21 cellular contexts compared by ENCODE assay signal in the genomic region with DNA sequence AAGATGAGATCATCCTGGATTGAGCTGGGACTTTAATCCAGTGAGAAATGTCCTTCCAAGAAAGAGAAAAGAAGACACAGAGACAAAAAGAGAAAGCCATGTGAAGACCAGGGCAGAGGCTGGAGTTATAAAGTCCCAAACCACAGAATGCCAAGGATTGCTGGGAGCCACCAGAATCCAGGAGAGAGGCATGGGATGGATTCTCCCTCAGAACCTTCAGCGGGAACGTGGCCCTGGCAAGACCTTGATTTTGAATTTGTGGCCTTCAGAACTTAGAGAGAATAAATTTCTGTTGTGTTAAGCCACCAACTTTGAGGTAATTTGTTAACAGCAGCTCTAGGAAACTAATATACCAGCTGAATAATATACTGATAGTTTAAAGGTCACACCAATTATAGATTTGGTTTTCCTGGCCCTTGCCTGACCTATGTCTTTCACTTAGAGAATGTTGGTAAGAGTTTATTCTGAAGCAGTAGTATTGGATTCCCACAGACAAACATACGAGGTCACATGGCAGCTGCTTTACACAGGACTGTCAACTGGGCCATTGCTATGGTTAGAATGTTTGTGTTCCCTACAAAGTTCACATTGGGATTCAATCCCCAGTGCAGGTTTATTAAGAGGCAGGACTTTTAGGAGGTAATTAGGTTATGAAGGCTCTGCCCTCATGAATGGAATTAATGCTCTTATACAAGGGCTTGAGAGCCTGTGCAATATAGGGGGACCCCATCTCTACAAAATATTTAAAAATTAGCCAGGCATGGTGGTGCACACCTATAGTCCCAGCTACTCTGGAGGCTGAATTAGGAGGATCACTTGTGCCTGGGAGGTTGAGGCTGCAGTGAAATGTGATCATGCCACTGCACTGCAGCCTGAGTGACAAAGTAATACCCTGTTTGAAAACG.
DNase-seq lines count a peak whose midpoint lies in the region; ATAC-seq, FAIRE-seq and TF ChIP-seq lines count a peak whose summit lies in the region.
"Had no signal": no experiment of that assay in that cellular context is flagged by ENCODE, and none has a peak within 500 bp of the region (broad histone marks: within the 10 kb centered on the region; RNA-seq: fewer than 3 reads in every experiment).

No MANE protein-coding gene starts in this region.

- no peak for TF ChIP-seq CTCF in GM12878 (IDR thresholded peaks at IDR 0.05 in 2 of 3, conservative IDR thresholded peaks at IDR 0.05 in 1 of 3; ENCODE audit: control insufficient read depth in 2 of 3, extremely low read depth in 1 of 3, insufficient read depth in 1 of 3, low read depth in 3 of 3, low read length in 3 of 3)
- TF ChIP-seq CTCF in liver (IDR thresholded peaks at IDR 0.05; ENCODE audit: low read depth, low read length, missing input control), result no peak
- no peak for TF ChIP-seq CTCF in osteoblast (IDR thresholded peaks at IDR 0.05; ENCODE audit: extremely low read depth, low read depth, low read length)

- H3K9ac ChIP-seq in GM12878 (ENCODE audit: control insufficient read depth, insufficient read depth, low read length) (no peak overlapping the region), liver (ENCODE audit: low read depth in 1 of 2, low read length in 2 of 2) (no peak overlapping the region)

- TF ChIP-seq POLR2A in GM12878 (IDR thresholded peaks at IDR 0.05; ENCODE audit: low read depth, low read length), result no peak

- H3K9me3 ChIP-seq in GM12878 (replicated peaks; ENCODE audit: control insufficient read depth, insufficient read depth, low read length) (no peaks in the 10 kb centered on the region; the same call in 1 of the 3 replicates), liver (ENCODE audit: control insufficient read depth in 4 of 4, low read length in 3 of 4) (peaks cover 0 to 3% (median 0%) of the 10 kb centered on the region in 4 donors), osteoblast (ENCODE audit: low read depth, low read length) (no peaks in the 10 kb centered on the region)

- WGBS in GM12878 (ENCODE audit: insufficient coverage, insufficient replicate concordance, low lambda C conversion rate, missing lambda C conversion rate), result 83% methylated on average over 4 of the region's 4 CpGs
- WGBS in liver, result 75% methylated on average over 4 of the region's 4 CpGs

- RAD21 ChIA-PET in GM12878 (lab: Charles Lee; ENCODE audit: unreplicated experiment), result interaction anchor here (0.7 to 0.8 kb wide), 2 partner anchors 46 to 53 kb away, joined by 3 read pairs; no protein-coding TSS in a partner anchor

- H3K4me3 Mint-ChIP-seq in activated T-helper 17 cell treated with anti-CD3 and anti-CD28 coated beads, Interleukin-2, amount 50 U/mL, for 72 hours, result no peak overlapping the region
- H3K4me3 Mint-ChIP-seq: CD14-positive monocyte had no signal

- H3K79me2 ChIP-seq in GM12878 (ENCODE audit: control insufficient read depth, insufficient read depth, low read length) (no peaks in the 10 kb centered on the region), osteoblast (ENCODE audit: insufficient read depth, low read length) (no peaks in the 10 kb centered on the region)

- SMC1A ChIA-PET in GM12878 (lab: Charles Lee; ENCODE audit: uncharacterized antibody, unreplicated experiment), result interaction anchor here (0.7 to 2.1 kb wide), 8 partner anchors 9 to 54 kb away, joined by 3 to 9 read pairs (median 3); no protein-coding TSS in a partner anchor

- in situ Hi-C loops in GM12878 (cut with MboI), result no loop called here

- peaks cover 8% of the 10 kb centered on the region for H3K4me1 Mint-ChIP-seq in activated T-helper 17 cell treated with anti-CD3 and anti-CD28 coated beads, Interleukin-2, amount 50 U/mL, for 72 hours

- no peaks in the 10 kb centered on the region for H3K36me3 Mint-ChIP-seq in activated T-helper 17 cell treated with anti-CD3 and anti-CD28 coated beads, Interleukin-2, amount 50 U/mL, for 72 hours (ENCODE audit: low read depth)

- CTCF ChIA-PET in GM12878 (lab: Yijun Ruan, JAX), result interaction anchor here (0.6 to 2.0 kb wide), 5 partner anchors 10 to 384 kb away, joined by 3 to 5 read pairs (median 3); no protein-coding TSS in a partner anchor

- ATAC-seq in GM12878 (no peak), GM21423 (IDR thresholded peaks at IDR 0.05; ENCODE audit: unreplicated experiment) (no peak)
- no peak for ATAC-seq in activated T-helper 17 cell treated with anti-CD3 and anti-CD28 coated beads, Interleukin-2, amount 50 U/mL, for 72 hours (replicated peaks)
- ATAC-seq: SK-N-SH treated with all-trans-retinoic acid at 6 μM for 48 hours had no signal

- H3K27me3 ChIP-seq in GM12878 (replicated peaks in 1 of 2; ENCODE audit: control insufficient read depth in 2 of 2, insufficient read depth in 2 of 2, low read length in 1 of 2), result no peaks in the 10 kb centered on the region
- no peaks in the 10 kb centered on the region for H3K27me3 ChIP-seq in liver (ENCODE audit: control insufficient read depth in 4 of 4, insufficient read depth in 4 of 4, low read length in 3 of 4)
- no peaks in the 10 kb centered on the region for H3K27me3 ChIP-seq in osteoblast (ENCODE audit: insufficient read depth, low read length)

- H3K27ac ChIP-seq in GM12878 (ENCODE audit: control insufficient read depth, insufficient read depth) (no peak overlapping the region), liver (ENCODE audit: low read depth in 1 of 2, low read length in 2 of 2) (no peak overlapping the region), osteoblast (ENCODE audit: low read depth, low read length) (no peak overlapping the region)

- H4K20me1 ChIP-seq in GM12878 (ENCODE audit: control insufficient read depth, insufficient read depth), result no peaks in the 10 kb centered on the region
- no peaks in the 10 kb centered on the region for H4K20me1 ChIP-seq in osteoblast (ENCODE audit: insufficient read depth, low read length)

- TF ChIP-seq RAD21 in GM12878 (IDR thresholded peaks at IDR 0.05; ENCODE audit: insufficient read depth, low read depth, low read length), result no peak
- peak in 1 of 2 donors; percentile 14 for TF ChIP-seq RAD21 in liver (IDR thresholded peaks at IDR 0.05)

- H2AFZ ChIP-seq in GM12878 (ENCODE audit: control insufficient read depth, low read depth, low read length) (no peak overlapping the region), osteoblast (ENCODE audit: low read length) (no peak overlapping the region)

- FAIRE-seq in GM12878 (lab: Jason Lieb, UNC), result peak; percentile 41
- FAIRE-seq: H1 had no signal

- H3K36me3 ChIP-seq in GM12878 (ENCODE audit: control insufficient read depth in 2 of 2, insufficient read depth in 2 of 2, low read length in 1 of 2) (no peaks in the 10 kb centered on the region), liver (ENCODE audit: control insufficient read depth in 4 of 4, insufficient read depth in 3 of 4, low read depth in 1 of 4, low read length in 3 of 4) (no peaks in the 10 kb centered on the region), osteoblast (ENCODE audit: insufficient read depth, low read length) (no peaks in the 10 kb centered on the region)

- no peak for TF ChIP-seq EP300 in GM12878 (IDR thresholded peaks at IDR 0.05; ENCODE audit: borderline replicate concordance in 1 of 2, control insufficient read depth in 1 of 2, low read depth in 2 of 2, low read length in 2 of 2)

- H3K4me1 ChIP-seq in GM12878 (ENCODE audit: control insufficient read depth, insufficient read depth, low read length) (no peaks in the 10 kb centered on the region), liver (ENCODE audit: control insufficient read depth in 4 of 4, insufficient read depth in 4 of 4, low read length in 3 of 4) (no peaks in the 10 kb centered on the region), osteoblast (ENCODE audit: insufficient read depth, low read length) (peaks cover 36% of the 10 kb centered on the region)

- BruUV-seq in GM12878 (replicated peaks; lab: Mats Ljungman, UMichigan), result no TSS peak

- H3K27ac Mint-ChIP-seq in activated T-helper 17 cell treated with anti-CD3 and anti-CD28 coated beads, Interleukin-2, amount 50 U/mL, for 72 hours, result no peak overlapping the region

- POLR2A ChIA-PET in GM12878 (lab: Charles Lee), result interaction anchor here (0.6 to 1.1 kb wide), 2 partner anchors 8 to 45 kb away, joined by 3 to 5 read pairs; no protein-coding TSS in a partner anchor

- intact Hi-C loops in GM12878 (cut with micrococcal nuclease; ENCODE audit: unreplicated experiment), result no loop called here

- no peak overlapping the region for H3K4me2 ChIP-seq in GM12878 (ENCODE audit: control insufficient read depth, insufficient read depth)
- no peak overlapping the region for H3K4me2 ChIP-seq in osteoblast (ENCODE audit: insufficient read depth, low read length)

- H3K27me3 Mint-ChIP-seq in activated T-helper 17 cell treated with anti-CD3 and anti-CD28 coated beads, Interleukin-2, amount 50 U/mL, for 72 hours, result no peaks in the 10 kb centered on the region

- H3K4me3 ChIP-seq in GM12878 (no peak overlapping the region), liver (ENCODE audit: low read depth in 1 of 3, low read length in 3 of 3) (no peak overlapping the region), osteoblast (ENCODE audit: insufficient read depth, low read length) (no peak overlapping the region)

- H3K9me3 Mint-ChIP-seq in activated T-helper 17 cell treated with anti-CD3 and anti-CD28 coated beads, Interleukin-2, amount 50 U/mL, for 72 hours, result peaks cover 11% of the 10 kb centered on the region

- DNase-seq in NCI-H82 (lab: John Stamatoyannopoulos, UW) (peak; percentile 15), NCI-H82 treated with DMSO at 0.1 percent for 48 hours (lab: John Stamatoyannopoulos, UW; ENCODE audit: unreplicated experiment) (no peak), GM12878 (ENCODE audit: low read depth, low spot score) (no peak), osteoblast (ENCODE audit: insufficient read length, low spot score, missing footprints) (peak; percentile 31), inferior parietal cortex (ENCODE audit: extremely low spot score) (no peak)
- DNase-seq: 8988T, GDM1, KG1, NCI-H1048, NCI-H1436 treated with DMSO at 0.1 percent for 48 hours, NCI-H2029, NCI-H2171 treated with DMSO at 0.1 percent for 48 hours, NCI-H446 treated with DMSO at 0.1 percent for 48 hours, NCI-H69, SHP77 had no signal

TF ChIP-seq in GM12878, 131 proteins besides CTCF, POLR2A, EP300 and RAD21 (continues in another document):
- TF ChIP-seq USF2 (IDR thresholded peaks at IDR 0.05; ENCODE audit: borderline replicate concordance, low read depth, low read length), result no peak

TF ChIP-seq in liver, 16 proteins besides CTCF, POLR2A, EP300 and RAD21 (continues in another document):
- no peak for TF ChIP-seq FOXA1 (IDR thresholded peaks at IDR 0.05)

Comparison
In these comparisons a context has a peak if more than half of its experiments do, and no peak if none do; other contexts are left out.
1. DNase-seq: peak in NCI-H82 (single experiment) and osteoblast (single experiment); none in NCI-H82 treated with DMSO at 0.1 percent for 48 hours (single experiment), GM12878 (single experiment) and inferior parietal cortex (single experiment).